ENCODE assay signal across 21 cellular contexts in genomic region chr10:130222381-130222780, GRCh38.
DNase-seq lines count a peak whose midpoint lies in the region; ATAC-seq and TF ChIP-seq lines count a peak whose summit lies in the region.
"Had no signal": no experiment of that assay in that cellular context is flagged by ENCODE, and none has a peak within 500 bp of the region (broad histone marks: within the 10 kb centered on the region; RNA-seq: fewer than 3 reads in every experiment).

No MANE protein-coding gene starts in this region.

- TF ChIP-seq CTCF in RWPE2 (IDR thresholded peaks at IDR 0.05; ENCODE audit: poor library complexity, severe bottlenecking) (no peak), coronary artery (IDR thresholded peaks at IDR 0.05) (no peak), upper lobe of right lung (IDR thresholded peaks at IDR 0.05) (no peak)

- H2BK12ac ChIP-seq in trophoblast cell (ENCODE audit: low read length) = no peak overlapping the region

- no peak overlapping the region for H4K91ac ChIP-seq in trophoblast cell (ENCODE audit: low read depth, low read length)

- no peak overlapping the region for H3K4me3 ChIP-seq in RWPE2 (ENCODE audit: severe bottlenecking)
- no peak overlapping the region for H3K4me3 ChIP-seq in coronary artery
- peak overlapping the region; percentile 34 for H3K4me3 ChIP-seq in trophoblast cell (ENCODE audit: low read depth, low read length)
- H3K4me3 ChIP-seq in upper lobe of right lung = no peak overlapping the region
- H3K4me3 ChIP-seq: GM12878, GM23338, Peyer's patch, SJSA1 had no signal

- H4K8ac ChIP-seq in trophoblast cell (ENCODE audit: low read depth, low read length) = no peak overlapping the region

- H3K18ac ChIP-seq in trophoblast cell (ENCODE audit: low read length) = no peak overlapping the region

- no peaks in the 10 kb centered on the region for H3K79me2 ChIP-seq in trophoblast cell (ENCODE audit: control insufficient read depth, insufficient read depth, low read length, poor library complexity)

- H3K36me3 ChIP-seq in RWPE2 (ENCODE audit: low read depth) (no peaks in the 10 kb centered on the region), trophoblast cell (ENCODE audit: control insufficient read depth in 1 of 2, insufficient read depth in 2 of 2, low read length in 2 of 2) (peaks cover 0 to 2% of the 10 kb centered on the region in 2 experiments), upper lobe of right lung (no peaks in the 10 kb centered on the region)
- H3K36me3 ChIP-seq: Peyer's patch, SJSA1 had no signal

- WGBS in trophoblast cell (ENCODE audit: extremely low coverage, insufficient coverage, insufficient read length) = no CpG with 5 or more reads among the region's 8 CpGs

- ATAC-seq in RWPE2 (ENCODE audit: low read depth) (no peak), upper lobe of right lung (no peak), HG03039 (IDR thresholded peaks at IDR 0.05; ENCODE audit: unreplicated experiment) (no peak), GM18519 (IDR thresholded peaks at IDR 0.05; ENCODE audit: low FRiP score, unreplicated experiment) (no peak)
- ATAC-seq: GM12878, GM23338, HCT116 had no signal

- H3K79me1 ChIP-seq in trophoblast cell (ENCODE audit: low read length) = no peaks in the 10 kb centered on the region

- no peak overlapping the region for H3K23ac ChIP-seq in trophoblast cell (ENCODE audit: low read length)

- H3K27ac ChIP-seq in RWPE2 (ENCODE audit: poor library complexity, severe bottlenecking) = no peak overlapping the region
- H3K27ac ChIP-seq in coronary artery = no peak overlapping the region
- H3K27ac ChIP-seq in trophoblast cell (ENCODE audit: low read depth, low read length) = no peak overlapping the region
- H3K27ac ChIP-seq in upper lobe of right lung = no peak overlapping the region
- H3K27ac ChIP-seq: Peyer's patch, SJSA1 had no signal

- H3K4me2 ChIP-seq in trophoblast cell (ENCODE audit: low read length) = no peak overlapping the region
- H3K4me2 ChIP-seq: GM23338 had no signal

- H4K12ac ChIP-seq in trophoblast cell (ENCODE audit: low read depth, low read length) = no peak overlapping the region

- H3K14ac ChIP-seq in trophoblast cell (ENCODE audit: low read length) = no peak overlapping the region

- H3K4me1 ChIP-seq in RWPE2 (ENCODE audit: insufficient read depth, poor library complexity, severe bottlenecking) = no peaks in the 10 kb centered on the region
- no peaks in the 10 kb centered on the region for H3K4me1 ChIP-seq in trophoblast cell (ENCODE audit: control insufficient read depth in 1 of 2, insufficient read depth in 2 of 2, low read length in 2 of 2)
- H3K4me1 ChIP-seq in upper lobe of right lung = no peaks in the 10 kb centered on the region
- H3K4me1 ChIP-seq: Peyer's patch, SJSA1 had no signal

- H2BK120ac ChIP-seq in trophoblast cell (ENCODE audit: insufficient read depth, low read length, poor library complexity) = no peak overlapping the region

- no peak overlapping the region for H2AFZ ChIP-seq in trophoblast cell (ENCODE audit: insufficient read depth, low read length, poor library complexity)
- H2AFZ ChIP-seq: GM23338 had no signal

- H3K27me3 ChIP-seq in RWPE2 (ENCODE audit: insufficient read depth, poor library complexity, severe bottlenecking) (no peaks in the 10 kb centered on the region), trophoblast cell (ENCODE audit: insufficient read depth, low read length) (no peaks in the 10 kb centered on the region), upper lobe of right lung (no peaks in the 10 kb centered on the region)
- H3K27me3 ChIP-seq: Peyer's patch, SJSA1 had no signal

- H2BK5ac ChIP-seq in trophoblast cell (ENCODE audit: low read depth, low read length, poor library complexity) = no peak overlapping the region

- DNase-seq in RWPE2 (ENCODE audit: low spot score) = peak; percentile 29
- DNase-seq in coronary artery (ENCODE audit: low spot score) = peak; percentile 24
- no peak for DNase-seq in trophoblast cell
- peak; percentile 51 for DNase-seq in upper lobe of right lung
- no peak for DNase-seq in Kasumi-1 (lab: John Stamatoyannopoulos, UW)
- DNase-seq: CD4-positive, alpha-beta T cell; COR-L47; KG1; NCI-H1092 treated with DMSO at 0.1 percent for 48 hours; NCI-H1436 treated with DMSO at 0.1 percent for 48 hours; NCI-H2227 treated with DMSO at 0.1 percent for 48 hours; NCI-H524; NCI-H774; NK-92 treated with Interleukin-12 subunit alpha and Interleukin-12 subunit beta, amount 100 ng/mL, for 24 hours; Peyer's patch had no signal

- H3K4ac ChIP-seq in trophoblast cell (ENCODE audit: low read depth, low read length) = no peak overlapping the region

- no peak overlapping the region for H2AK5ac ChIP-seq in trophoblast cell (ENCODE audit: low read length)

- H3K9me3 ChIP-seq in RWPE2 (ENCODE audit: severe bottlenecking) = no peaks in the 10 kb centered on the region
- peaks cover 2% of the 10 kb centered on the region for H3K9me3 ChIP-seq in trophoblast cell (ENCODE audit: insufficient read depth, low read depth, low read length)
- H3K9me3 ChIP-seq in upper lobe of right lung = no peaks in the 10 kb centered on the region
- H3K9me3 ChIP-seq: Peyer's patch, SJSA1 had no signal

- intact Hi-C loops in upper lobe of right lung (cut with DNase I) = no loop called here

- no peak overlapping the region for H3K9ac ChIP-seq in trophoblast cell (ENCODE audit: low read length)

Comparison
In these comparisons a context has a peak if more than half of its experiments do, and no peak if none do; other contexts are left out.
1. DNase-seq: peak in RWPE2 (single experiment), coronary artery (single experiment) and upper lobe of right lung (single experiment); none in trophoblast cell (0 of 2) and Kasumi-1 (0 of 2).